In the genomic region with DNA sequence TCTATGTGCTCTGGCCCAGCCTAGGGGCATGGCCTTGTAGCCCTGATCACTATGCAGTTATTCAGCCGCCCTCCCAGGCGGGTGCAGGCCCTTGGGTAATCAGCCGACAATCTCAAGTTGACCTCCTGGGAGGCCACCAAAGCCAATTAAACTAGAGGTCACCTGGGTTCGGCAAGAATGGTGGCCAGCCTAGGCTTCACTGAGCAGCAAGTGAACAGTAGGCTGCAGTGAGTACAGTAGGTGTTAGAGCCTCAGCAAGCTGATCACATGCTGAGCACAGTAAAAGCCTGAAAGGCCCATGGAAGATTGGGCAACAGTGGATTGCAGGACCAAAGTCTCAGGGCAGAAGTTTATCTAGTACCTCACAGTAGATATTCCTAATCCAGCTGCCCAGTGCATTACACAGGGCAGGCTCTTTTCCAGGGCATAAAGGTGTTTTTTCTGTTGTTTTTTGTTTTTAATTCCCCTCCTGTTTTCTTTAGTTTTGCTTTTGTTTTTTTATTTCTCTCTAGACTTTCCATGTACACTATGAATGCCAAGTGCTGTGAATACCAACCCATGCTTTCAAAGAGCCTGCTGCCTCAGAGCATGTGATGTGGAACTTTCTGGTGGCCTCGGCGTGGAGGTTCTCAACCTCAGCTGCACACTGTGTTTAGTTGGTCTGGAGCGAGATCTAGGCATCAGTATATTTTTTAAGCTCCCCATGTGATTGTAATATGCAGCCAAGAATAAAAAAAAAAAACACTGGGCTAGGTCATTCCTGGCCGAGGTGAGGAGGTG, we compare ENCODE assay signal across 1 cellular context.
TF ChIP-seq lines count a peak whose summit lies in the region.

No MANE protein-coding gene starts in this region.

TF ChIP-seq in HepG2, 621 proteins besides CTCF, POLR2A, EP300 and RAD21 (continued from another document and continues in another):
- peak; percentile 96 for TF ChIP-seq AHDC1 (CRISPR knock-in tag; IDR thresholded peaks at IDR 0.05; ENCODE audit: borderline replicate concordance)
- TF ChIP-seq RERE (CRISPR knock-in tag; IDR thresholded peaks at IDR 0.05; ENCODE audit: low read depth) = peak; percentile 73
- peak; percentile 77 for TF ChIP-seq KDM6A (CRISPR knock-in tag; IDR thresholded peaks at IDR 0.05; ENCODE audit: low read depth)
- TF ChIP-seq SRSF4 (IDR thresholded peaks at IDR 0.05; ENCODE audit: low read depth, low read length, poor library complexity, severe bottlenecking) = no peak
- TF ChIP-seq ZNF724P (CRISPR knock-in tag; IDR thresholded peaks at IDR 0.05; ENCODE audit: borderline replicate concordance) = no peak
- no peak for TF ChIP-seq RBM39 (IDR thresholded peaks at IDR 0.05; ENCODE audit: low read depth, low read length, poor library complexity, severe bottlenecking)
- TF ChIP-seq GTF3A (CRISPR knock-in tag; conservative IDR thresholded peaks at IDR 0.05) = no peak
- TF ChIP-seq ZSCAN21 (CRISPR knock-in tag; IDR thresholded peaks at IDR 0.05; ENCODE audit: borderline replicate concordance) = peak; percentile 93
- no peak for TF ChIP-seq MAFG (CRISPR knock-in tag; IDR thresholded peaks at IDR 0.05)
- no peak for TF ChIP-seq PCBP1 (IDR thresholded peaks at IDR 0.05; ENCODE audit: borderline replicate concordance, low read depth, low read length)
- TF ChIP-seq KDM5B (CRISPR knock-in tag; IDR thresholded peaks at IDR 0.05; ENCODE audit: borderline replicate concordance) = peak; percentile 86
- TF ChIP-seq HDAC2 (CRISPR knock-in tag; IDR thresholded peaks at IDR 0.05) = peak; percentile 98
- TF ChIP-seq PTBP1 (IDR thresholded peaks at IDR 0.05; ENCODE audit: low read depth, low read length, poor library complexity, severe bottlenecking) = no peak
- TF ChIP-seq, protein P1, sequence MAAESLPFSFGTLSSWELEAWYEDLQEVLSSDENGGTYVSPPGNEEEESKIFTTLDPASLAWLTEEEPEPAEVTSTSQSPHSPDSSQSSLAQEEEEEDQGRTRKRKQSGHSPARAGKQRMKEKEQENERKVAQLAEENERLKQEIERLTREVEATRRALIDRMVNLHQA (CRISPR knock-in tag; IDR thresholded peaks at IDR 0.05) = no peak; the same call in 1 of the 2 replicates
- no peak; the same call in 1 of the 2 replicates for TF ChIP-seq ZBTB7A (CRISPR knock-in tag; IDR thresholded peaks at IDR 0.05)
- peak; percentile 90 for TF ChIP-seq ZNF350 (CRISPR knock-in tag; IDR thresholded peaks at IDR 0.05; ENCODE audit: borderline replicate concordance, low read depth)
- no peak for TF ChIP-seq ARHGAP35 (CRISPR knock-in tag; IDR thresholded peaks at IDR 0.05; ENCODE audit: borderline replicate concordance)
- no peak for TF ChIP-seq HOXA7 (CRISPR knock-in tag; IDR thresholded peaks at IDR 0.05)
- TF ChIP-seq NFE2L1 (CRISPR knock-in tag; IDR thresholded peaks at IDR 0.05; ENCODE audit: borderline replicate concordance) = no peak
- no peak; the same call in 1 of the 2 replicates for TF ChIP-seq DR1 (CRISPR knock-in tag; IDR thresholded peaks at IDR 0.05)
- TF ChIP-seq, protein P2, sequence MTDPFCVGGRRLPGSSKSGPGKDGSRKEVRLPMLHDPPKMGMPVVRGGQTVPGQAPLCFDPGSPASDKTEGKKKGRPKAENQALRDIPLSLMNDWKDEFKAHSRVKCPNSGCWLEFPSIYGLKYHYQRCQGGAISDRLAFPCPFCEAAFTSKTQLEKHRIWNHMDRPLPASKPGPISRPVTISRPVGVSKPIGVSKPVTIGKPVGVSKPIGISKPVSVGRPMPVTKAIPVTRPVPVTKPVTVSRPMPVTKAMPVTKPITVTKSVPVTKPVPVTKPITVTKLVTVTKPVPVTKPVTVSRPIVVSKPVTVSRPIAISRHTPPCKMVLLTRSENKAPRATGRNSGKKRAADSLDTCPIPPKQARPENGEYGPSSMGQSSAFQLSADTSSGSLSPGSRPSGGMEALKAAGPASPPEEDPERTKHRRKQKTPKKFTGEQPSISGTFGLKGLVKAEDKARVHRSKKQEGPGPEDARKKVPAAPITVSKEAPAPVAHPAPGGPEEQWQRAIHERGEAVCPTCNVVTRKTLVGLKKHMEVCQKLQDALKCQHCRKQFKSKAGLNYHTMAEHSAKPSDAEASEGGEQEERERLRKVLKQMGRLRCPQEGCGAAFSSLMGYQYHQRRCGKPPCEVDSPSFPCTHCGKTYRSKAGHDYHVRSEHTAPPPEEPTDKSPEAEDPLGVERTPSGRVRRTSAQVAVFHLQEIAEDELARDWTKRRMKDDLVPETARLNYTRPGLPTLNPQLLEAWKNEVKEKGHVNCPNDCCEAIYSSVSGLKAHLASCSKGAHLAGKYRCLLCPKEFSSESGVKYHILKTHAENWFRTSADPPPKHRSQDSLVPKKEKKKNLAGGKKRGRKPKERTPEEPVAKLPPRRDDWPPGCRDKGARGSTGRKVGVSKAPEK (CRISPR knock-in tag; IDR thresholded peaks at IDR 0.05; ENCODE audit: borderline replicate concordance) = peak; percentile 98
- TF ChIP-seq ZFY (CRISPR knock-in tag; IDR thresholded peaks at IDR 0.05) = peak; percentile 74
- TF ChIP-seq ZNF577 (CRISPR knock-in tag; IDR thresholded peaks at IDR 0.05; ENCODE audit: borderline replicate concordance, low read depth) = no peak
- no peak for TF ChIP-seq NCOA5 (CRISPR knock-in tag; IDR thresholded peaks at IDR 0.05)
- peak; percentile 87 to 90 for TF ChIP-seq NR2F1 (CRISPR knock-in tag; IDR thresholded peaks at IDR 0.05)
- TF ChIP-seq SP1 (IDR thresholded peaks at IDR 0.05) = no peak
- TF ChIP-seq SP1 (CRISPR knock-in tag; IDR thresholded peaks at IDR 0.05) = no peak
- TF ChIP-seq, protein P3, sequence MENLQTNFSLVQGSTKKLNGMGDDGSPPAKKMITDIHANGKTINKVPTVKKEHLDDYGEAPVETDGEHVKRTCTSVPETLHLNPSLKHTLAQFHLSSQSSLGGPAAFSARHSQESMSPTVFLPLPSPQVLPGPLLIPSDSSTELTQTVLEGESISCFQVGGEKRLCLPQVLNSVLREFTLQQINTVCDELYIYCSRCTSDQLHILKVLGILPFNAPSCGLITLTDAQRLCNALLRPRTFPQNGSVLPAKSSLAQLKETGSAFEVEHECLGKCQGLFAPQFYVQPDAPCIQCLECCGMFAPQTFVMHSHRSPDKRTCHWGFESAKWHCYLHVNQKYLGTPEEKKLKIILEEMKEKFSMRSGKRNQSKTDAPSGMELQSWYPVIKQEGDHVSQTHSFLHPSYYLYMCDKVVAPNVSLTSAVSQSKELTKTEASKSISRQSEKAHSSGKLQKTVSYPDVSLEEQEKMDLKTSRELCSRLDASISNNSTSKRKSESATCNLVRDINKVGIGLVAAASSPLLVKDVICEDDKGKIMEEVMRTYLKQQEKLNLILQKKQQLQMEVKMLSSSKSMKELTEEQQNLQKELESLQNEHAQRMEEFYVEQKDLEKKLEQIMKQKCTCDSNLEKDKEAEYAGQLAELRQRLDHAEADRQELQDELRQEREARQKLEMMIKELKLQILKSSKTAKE (CRISPR knock-in tag; IDR thresholded peaks at IDR 0.05; ENCODE audit: borderline replicate concordance) = peak; percentile 73; the same call in 1 of the 2 replicates
- TF ChIP-seq ZNF670 (CRISPR knock-in tag; IDR thresholded peaks at IDR 0.05; ENCODE audit: borderline replicate concordance) = peak; percentile 99
- no peak; the same call in 1 of the 2 replicates for TF ChIP-seq TSC22D2 (CRISPR knock-in tag; IDR thresholded peaks at IDR 0.05; ENCODE audit: borderline replicate concordance)
- TF ChIP-seq PHF21A (CRISPR knock-in tag; IDR thresholded peaks at IDR 0.05) = peak; percentile 89
- TF ChIP-seq JDP2 (CRISPR knock-in tag; IDR thresholded peaks at IDR 0.05; ENCODE audit: borderline replicate concordance) = no peak
- TF ChIP-seq ZNF20 (CRISPR knock-in tag; IDR thresholded peaks at IDR 0.05) = peak; percentile 83; the same call in 1 of the 2 replicates
- TF ChIP-seq MED8 (CRISPR knock-in tag; IDR thresholded peaks at IDR 0.05; ENCODE audit: insufficient replicate concordance) = peak; percentile 57
